ENCODE assay signal across 8 cellular contexts in genomic region chr4:110518889-110519490, GRCh38. TPM values are rescaled to one million over a fixed set of nuclear protein-coding genes. Genes with fewer than 3 reads are reported as not detected.
A peak's percentile ranks its signal among the peaks of the same experiment; 100 is the strongest.
DNase-seq lines count a peak whose midpoint lies in the region; FAIRE-seq and TF ChIP-seq lines count a peak whose summit lies in the region.
"Had no signal": no experiment of that assay in that cellular context is flagged by ENCODE, and none has a peak within 500 bp of the region (broad histone marks: within the 10 kb centered on the region; RNA-seq: fewer than 3 reads in every experiment).

No MANE protein-coding gene starts in this region.

- CTCF ChIA-PET in HEK293 (lab: Yijun Ruan, JAX): interaction anchor here (0.6 to 4.9 kb wide), 12 partner anchors 10 to 521 kb away, joined by 3 to 49 read pairs (median 4); no protein-coding TSS in a partner anchor

- DNase-seq in D721Med (ENCODE audit: insufficient read length, low spot score) (no peak), glomerular visceral epithelial cell (ENCODE audit: extremely low spot score) (peak; percentile 15), tibial artery (no peak), HuH-7 (ENCODE audit: low spot score) (no peak)
- DNase-seq in activated CD4-positive, alpha-beta T cell treated with anti-CD3 and anti-CD28 coated beads for 4 hours: peak; percentile 13 to 31
- no peak for DNase-seq in activated T-helper 2 cell treated with anti-CD3 and anti-CD28 coated beads, Interferon-gamma antibody, Interleukin-2, Interleukin-4, amounts not matched to agents 10 μg/mL and 5 μg/mL and 100 μg/mL, durations not matched to agents 14 hours and 24 hours and 36 hours (ENCODE audit: low spot score)
- DNase-seq: naive B cell had no signal

- no peak for FAIRE-seq in D721Med (lab: Jason Lieb, UNC)

- H3K27me3 ChIP-seq in tibial artery: peaks cover 0 to 3% of the 10 kb centered on the region in 2 donors

- H3K27me3 Mint-ChIP-seq in activated T-helper 2 cell treated with anti-CD3 and anti-CD28 coated beads, Interferon-gamma antibody, Interleukin-2, Interleukin-4, amounts not matched to agents 10 μg/mL and 5 μg/mL and 100 μg/mL, durations not matched to agents 14 hours and 24 hours and 36 hours (ENCODE audit: low read depth): peaks cover 6% of the 10 kb centered on the region

- H3K4me3 Mint-ChIP-seq in activated T-helper 2 cell treated with anti-CD3 and anti-CD28 coated beads, Interferon-gamma antibody, Interleukin-2, Interleukin-4, amounts not matched to agents 10 μg/mL and 5 μg/mL and 100 μg/mL, durations not matched to agents 14 hours and 24 hours and 36 hours (ENCODE audit: low read depth): no peak overlapping the region
- H3K4me3 Mint-ChIP-seq: naive B cell had no signal

- H3K4me1 Mint-ChIP-seq in activated T-helper 2 cell treated with anti-CD3 and anti-CD28 coated beads, Interferon-gamma antibody, Interleukin-2, Interleukin-4, amounts not matched to agents 10 μg/mL and 5 μg/mL and 100 μg/mL, durations not matched to agents 14 hours and 24 hours and 36 hours (ENCODE audit: low read depth): peaks cover 14% of the 10 kb centered on the region

- TF ChIP-seq CTCF in D721Med (IDR thresholded peaks at IDR 0.05; ENCODE audit: insufficient read depth, missing control alignments): peak; percentile 75
- TF ChIP-seq CTCF in HEK293 (tag by site-specific recombination; IDR thresholded peaks at IDR 0.05): no peak
- peak; percentile 35 to 52 for TF ChIP-seq CTCF in tibial artery (IDR thresholded peaks at IDR 0.05)

- no peaks in the 10 kb centered on the region for H3K9me3 Mint-ChIP-seq in activated T-helper 2 cell treated with anti-CD3 and anti-CD28 coated beads, Interferon-gamma antibody, Interleukin-2, Interleukin-4, amounts not matched to agents 10 μg/mL and 5 μg/mL and 100 μg/mL, durations not matched to agents 14 hours and 24 hours and 36 hours
- H3K9me3 Mint-ChIP-seq: naive B cell had no signal

- no peaks in the 10 kb centered on the region for H3K4me1 ChIP-seq in HEK293 (ENCODE audit: control insufficient read depth, insufficient read depth, low read length)
- H3K4me1 ChIP-seq in tibial artery: no peaks in the 10 kb centered on the region

- no peak overlapping the region for H3K4me3 ChIP-seq in HEK293 (ENCODE audit: low read depth, low read length)
- H3K4me3 ChIP-seq in tibial artery: no peak overlapping the region

- H3K27ac Mint-ChIP-seq in activated T-helper 2 cell treated with anti-CD3 and anti-CD28 coated beads, Interferon-gamma antibody, Interleukin-2, Interleukin-4, amounts not matched to agents 10 μg/mL and 5 μg/mL and 100 μg/mL, durations not matched to agents 14 hours and 24 hours and 36 hours: no peak overlapping the region
- H3K27ac Mint-ChIP-seq: naive B cell had no signal

- POLR2A ChIA-PET in HEK293 (lab: Yijun Ruan, JAX): no interaction called here

- H3K36me3 Mint-ChIP-seq in activated T-helper 2 cell treated with anti-CD3 and anti-CD28 coated beads, Interferon-gamma antibody, Interleukin-2, Interleukin-4, amounts not matched to agents 10 μg/mL and 5 μg/mL and 100 μg/mL, durations not matched to agents 14 hours and 24 hours and 36 hours (ENCODE audit: low read depth): no peaks in the 10 kb centered on the region
- H3K36me3 Mint-ChIP-seq: naive B cell had no signal

- intact Hi-C loops in tibial artery (cut with DNase I; ENCODE audit: low total_unique reads): loop anchor here (5.0 kb wide), 1 partner anchor 522 kb away; no protein-coding TSS in a partner anchor
- intact Hi-C loops in activated T-helper 2 cell treated with anti-CD3 and anti-CD28 coated beads, Interferon-gamma antibody, Interleukin-2, Interleukin-4, amounts not matched to agents 10 μg/mL and 5 μg/mL and 100 μg/mL, durations not matched to agents 14 hours and 24 hours and 36 hours (cut with micrococcal nuclease): loop anchor here (5.0 to 10.0 kb wide), 4 partner anchors 174 to 1097 kb away; partner anchors contain the start of gene ELOVL6

- H3K36me3 ChIP-seq in HEK293 (ENCODE audit: control insufficient read depth in 2 of 2, insufficient read depth in 1 of 2, low read length in 2 of 2) (peaks cover 0 to 13% of the 10 kb centered on the region in 2 experiments; a peak in 1 of 3 replicates), tibial artery (no peaks in the 10 kb centered on the region)

- no peak overlapping the region for H3K27ac ChIP-seq in HEK293 (ENCODE audit: extremely low read depth, low read depth, low read length)
- H3K27ac ChIP-seq in tibial artery: no peak overlapping the region

- no peaks in the 10 kb centered on the region for H3K9me3 ChIP-seq in HEK293 (ENCODE audit: control insufficient read depth, insufficient read depth, low read depth, low read length)
- H3K9me3 ChIP-seq in tibial artery: no peaks in the 10 kb centered on the region

TF ChIP-seq in HEK293, 187 proteins besides CTCF, POLR2A, EP300 and RAD21:
- TF ChIP-seq ZNF664 (tag by site-specific recombination; IDR thresholded peaks at IDR 0.05) (no peak), ZNF654 (tag by site-specific recombination; IDR thresholded peaks at IDR 0.05; ENCODE audit: low read depth) (peak; percentile 23)
TF ChIP-seq in HEK293: peak in this region for 1.

RNA-seq across cellular contexts. Expression of gene ENPEP, which starts 43.0 kb away (rescaled TPM):
- 0.02 TPM in 1 of 2 replicates, not detected in the other for total RNA-seq in activated T-helper 2 cell treated with anti-CD3 and anti-CD28 coated beads, Interferon-gamma antibody, Interleukin-2, Interleukin-4, amounts not matched to agents 10 μg/mL and 5 μg/mL and 100 μg/mL, durations not matched to agents 14 hours and 24 hours and 36 hours

Comparison
In these comparisons a context has a peak if more than half of its experiments do, and no peak if none do; other contexts are left out.
1. DNase-seq: peak in activated CD4-positive, alpha-beta T cell treated with anti-CD3 and anti-CD28 coated beads for 4 hours (2 of 2) and glomerular visceral epithelial cell (single experiment); none in D721Med (single experiment), tibial artery (0 of 2), HuH-7 (single experiment) and activated T-helper 2 cell treated with anti-CD3 and anti-CD28 coated beads, Interferon-gamma antibody, Interleukin-2, Interleukin-4, amounts not matched to agents 10 μg/mL and 5 μg/mL and 100 μg/mL, durations not matched to agents 14 hours and 24 hours and 36 hours (single experiment).